1 cellular context compared by ENCODE assay signal in genomic region chrX:25049971-25050370, GRCh38.
TF ChIP-seq lines count a peak whose summit lies in the region.

No MANE protein-coding gene starts in this region.

TF ChIP-seq in A549, 52 proteins besides CTCF, POLR2A, EP300 and RAD21 (continued from another document):
- TF ChIP-seq NFE2L2 (conservative IDR thresholded peaks at IDR 0.05; ENCODE audit: low read length): no peak
- TF ChIP-seq, protein P1, sequence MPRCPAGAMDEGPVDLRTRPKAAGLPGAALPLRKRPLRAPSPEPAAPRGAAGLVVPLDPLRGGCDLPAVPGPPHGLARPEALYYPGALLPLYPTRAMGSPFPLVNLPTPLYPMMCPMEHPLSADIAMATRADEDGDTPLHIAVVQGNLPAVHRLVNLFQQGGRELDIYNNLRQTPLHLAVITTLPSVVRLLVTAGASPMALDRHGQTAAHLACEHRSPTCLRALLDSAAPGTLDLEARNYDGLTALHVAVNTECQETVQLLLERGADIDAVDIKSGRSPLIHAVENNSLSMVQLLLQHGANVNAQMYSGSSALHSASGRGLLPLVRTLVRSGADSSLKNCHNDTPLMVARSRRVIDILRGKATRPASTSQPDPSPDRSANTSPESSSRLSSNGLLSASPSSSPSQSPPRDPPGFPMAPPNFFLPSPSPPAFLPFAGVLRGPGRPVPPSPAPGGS (IDR thresholded peaks at IDR 0.05): no peak
- TF ChIP-seq CHD2 (IDR thresholded peaks at IDR 0.05; ENCODE audit: low read length, partially characterized antibody): no peak
- no peak for TF ChIP-seq PBX3 (IDR thresholded peaks at IDR 0.05)
- TF ChIP-seq ZSCAN20 (CRISPR knock-in tag; IDR thresholded peaks at IDR 0.05): no peak
- TF ChIP-seq CBX2 (IDR thresholded peaks at IDR 0.05; ENCODE audit: borderline replicate concordance, low read depth): no peak
- TF ChIP-seq NR3C1 (IDR thresholded peaks at IDR 0.05): no peak
- TF ChIP-seq HOXB13 (CRISPR knock-in tag; IDR thresholded peaks at IDR 0.05; ENCODE audit: low read depth): no peak
- TF ChIP-seq MYC (IDR thresholded peaks at IDR 0.05; ENCODE audit: borderline replicate concordance, low read length): no peak
TF ChIP-seq in A549: peak in this region for 0.
